In genomic region chr16:13919330-13919682, GRCh38 we compare ENCODE assay signal across 7 cellular contexts. TPM values are rescaled to one million over a fixed set of nuclear protein-coding genes. Genes with fewer than 3 reads are reported as not detected.
A peak's percentile ranks its signal among the peaks of the same experiment; 100 is the strongest.
DNase-seq lines count a peak whose midpoint lies in the region; ATAC-seq, FAIRE-seq and TF ChIP-seq lines count a peak whose summit lies in the region.

No MANE protein-coding gene starts in this region.

- no peak overlapping the region for H2BK120ac ChIP-seq in neuronal stem cell (ENCODE audit: low read depth, low read length)

- peaks cover 7 to 19% of the 10 kb centered on the region in 2 donors for H3K36me3 ChIP-seq in neuronal stem cell (replicated peaks in 1 of 2; ENCODE audit: control insufficient read depth in 2 of 2, insufficient read depth in 2 of 2, low read length in 2 of 2)

- H3K27me3 ChIP-seq in neuronal stem cell (ENCODE audit: control insufficient read depth in 3 of 3, insufficient read depth in 3 of 3, low read depth in 1 of 3, low read length in 3 of 3), result no peaks in the 10 kb centered on the region

- H3K14ac ChIP-seq in neuronal stem cell (ENCODE audit: low read length), result no peak overlapping the region

- H2BK5ac ChIP-seq in neuronal stem cell (ENCODE audit: low read length), result no peak overlapping the region

- H3K4me3 Mint-ChIP-seq in WTC11, result peak overlapping the region; percentile 98

- peak overlapping the region; percentile 69 for H3K27ac ChIP-seq in neuronal stem cell (replicated peaks; ENCODE audit: low read length)

- H3K9ac ChIP-seq in neuronal stem cell (ENCODE audit: low read depth, low read length, poor library complexity), result no peak overlapping the region

- H2BK15ac ChIP-seq in neuronal stem cell (ENCODE audit: low read length), result no peak overlapping the region

- CTCF ChIA-PET in WTC11 (lab: Charles Lee), result interaction anchor here (0.7 to 1.9 kb wide), 67 partner anchors 8 to 765 kb away, joined by 3 to 57 read pairs (median 5); partner anchors contain the start of genes MRTFB and PARN

- H3K9me3 Mint-ChIP-seq in WTC11, result peaks cover 5% of the 10 kb centered on the region

- no peak overlapping the region for H2BK12ac ChIP-seq in neuronal stem cell (ENCODE audit: low read length)

- POLR2A ChIA-PET in WTC11 (lab: Charles Lee), result interaction anchor here (1.2 kb wide), 1 partner anchor 16 kb away, joined by 3 read pairs; no protein-coding TSS in a partner anchor

- H3K79me1 ChIP-seq in neuronal stem cell (ENCODE audit: low read depth, low read length), result peaks cover 5% of the 10 kb centered on the region

- peak overlapping the region; percentile 70 for H2AFZ ChIP-seq in neuronal stem cell (ENCODE audit: low read length)

- peaks cover 17% of the 10 kb centered on the region for H3K4me1 Mint-ChIP-seq in WTC11

- 0 out of 2 replicates have a peak, but pooled peaks have one; percentile 12 for TF ChIP-seq CTCF in GM12874 (IDR thresholded peaks at IDR 0.05; ENCODE audit: insufficient read depth, low read depth, low read length)
- TF ChIP-seq CTCF in WTC11 (IDR thresholded peaks at IDR 0.05), result no peak
- peak; percentile 44 for TF ChIP-seq CTCF in fibroblast of pulmonary artery (IDR thresholded peaks at IDR 0.05; ENCODE audit: low read length, missing control alignments)

- H3K18ac ChIP-seq in neuronal stem cell (ENCODE audit: low read length), result no peak overlapping the region

- no peak overlapping the region for H2AK5ac ChIP-seq in neuronal stem cell (ENCODE audit: low read depth, low read length)

- peak overlapping the region; percentile 50; the same call in 1 of the 2 replicates for H3K27ac Mint-ChIP-seq in WTC11

- no peak for TF ChIP-seq POLR2A in GM12891 (IDR thresholded peaks at IDR 0.05; ENCODE audit: low read depth, low read length)

- no peak overlapping the region for H3K4ac ChIP-seq in neuronal stem cell (ENCODE audit: low read length)

- no peak overlapping the region for H4K91ac ChIP-seq in neuronal stem cell (ENCODE audit: low read depth, low read length, poor library complexity)

- peak overlapping the region; percentile 59 for H3K4me2 ChIP-seq in neuronal stem cell (ENCODE audit: insufficient read depth, low read length, poor library complexity, severe bottlenecking)

- H3K4me3 ChIP-seq in fibroblast of pulmonary artery (replicated peaks; ENCODE audit: low read depth, low read length) (peak overlapping the region; percentile 29), neuronal stem cell (ENCODE audit: low read length in 2 of 2) (peak overlapping the region in 1 of 2 donors; percentile 24)

- peaks cover 4% of the 10 kb centered on the region; the same call in 1 of the 2 replicates for H3K36me3 Mint-ChIP-seq in WTC11

- no peak for FAIRE-seq in GM12891 (lab: Jason Lieb, UNC)

- H3K4me1 ChIP-seq in neuronal stem cell (ENCODE audit: control insufficient read depth in 2 of 2, insufficient read depth in 1 of 2, low read depth in 1 of 2, low read length in 2 of 2), result peaks cover 3 to 7% of the 10 kb centered on the region in 2 donors

- H3K9me3 ChIP-seq in neuronal stem cell (replicated peaks in 1 of 2; ENCODE audit: control insufficient read depth in 2 of 2, insufficient read depth in 1 of 2, low read depth in 1 of 2, low read length in 2 of 2), result no peaks in the 10 kb centered on the region

- ATAC-seq in WTC11 (no peak), HG02763 (IDR thresholded peaks at IDR 0.05; ENCODE audit: unreplicated experiment) (no peak)

- no peak overlapping the region for H4K8ac ChIP-seq in neuronal stem cell (ENCODE audit: low read depth, low read length)

- H3K27me3 Mint-ChIP-seq in WTC11 (ENCODE audit: low read depth), result peaks cover 6% of the 10 kb centered on the region

- DNase-seq in NCI-H146 treated with DMSO at 0.1 percent for 48 hours (lab: John Stamatoyannopoulos, UW; ENCODE audit: unreplicated experiment), result peak; percentile 65
- no peak for DNase-seq in WTC11 (ENCODE audit: low spot score)
- peak; percentile 70 for DNase-seq in fibroblast of pulmonary artery (ENCODE audit: low read depth)
- no peak for DNase-seq in neuronal stem cell (ENCODE audit: low spot score)
- DNase-seq in GM12891 (ENCODE audit: insufficient read length, low spot score), result no peak

- H3K23ac ChIP-seq in neuronal stem cell (ENCODE audit: low read depth, low read length, poor library complexity), result no peak overlapping the region

- WGBS in neuronal stem cell (ENCODE audit: extremely low coverage in 2 of 2, insufficient read length in 2 of 2, insufficient replicate concordance in 1 of 2), 2 donors, result no CpG with 5 or more reads among the region's 3 CpGs

TF ChIP-seq in WTC11, 78 proteins besides CTCF, POLR2A, EP300 and RAD21:
- no peak for TF ChIP-seq PRRX2 (CRISPR knock-in tag; IDR thresholded peaks at IDR 0.05)
- no peak for TF ChIP-seq ZNF281 (CRISPR knock-in tag; IDR thresholded peaks at IDR 0.05)
- no peak for TF ChIP-seq ATF3 (CRISPR knock-in tag; conservative IDR thresholded peaks at IDR 0.05)

TF ChIP-seq in GM12891, 5 proteins besides CTCF, POLR2A, EP300 and RAD21:
- no peak for TF ChIP-seq POU2F2 (IDR thresholded peaks at IDR 0.05; ENCODE audit: low read depth, low read length)
- no peak for TF ChIP-seq TAF1 (IDR thresholded peaks at IDR 0.05; ENCODE audit: low read depth, low read length)
- TF ChIP-seq SPI1 (IDR thresholded peaks at IDR 0.05; ENCODE audit: low read depth, low read length), result no peak
- TF ChIP-seq PAX5 (IDR thresholded peaks at IDR 0.05; ENCODE audit: insufficient read depth, low read length, severe bottlenecking), result no peak
- TF ChIP-seq POLR2AphosphoS5 (IDR thresholded peaks at IDR 0.05; ENCODE audit: low read depth, low read length), result no peak

RNA-seq across cellular contexts. Expression of gene ERCC4, which starts 0.6 kb away (rescaled TPM):
- total RNA-seq in WTC11 (2021), result 12.1 to 15.7 TPM (median 13.4 TPM) in 3 replicates
- 5.2 TPM for polyA plus RNA-seq in neuronal stem cell (2013, experiment 1 of 2)
- 5.3 TPM for polyA plus RNA-seq in neuronal stem cell (2013, experiment 2 of 2)
- 2.5 TPM for polyA plus RNA-seq in GM12891 (2012; ENCODE audit: low read depth, missing spikeins)

Comparison
In these comparisons a context has a peak if more than half of its experiments do, and no peak if none do; other contexts are left out.
1. DNase-seq: peak in NCI-H146 treated with DMSO at 0.1 percent for 48 hours (single experiment) and fibroblast of pulmonary artery (single experiment); none in WTC11 (single experiment), neuronal stem cell (single experiment) and GM12891 (single experiment).